Comparison of ENCODE assay signal across 1 cellular context in the genomic region with DNA sequence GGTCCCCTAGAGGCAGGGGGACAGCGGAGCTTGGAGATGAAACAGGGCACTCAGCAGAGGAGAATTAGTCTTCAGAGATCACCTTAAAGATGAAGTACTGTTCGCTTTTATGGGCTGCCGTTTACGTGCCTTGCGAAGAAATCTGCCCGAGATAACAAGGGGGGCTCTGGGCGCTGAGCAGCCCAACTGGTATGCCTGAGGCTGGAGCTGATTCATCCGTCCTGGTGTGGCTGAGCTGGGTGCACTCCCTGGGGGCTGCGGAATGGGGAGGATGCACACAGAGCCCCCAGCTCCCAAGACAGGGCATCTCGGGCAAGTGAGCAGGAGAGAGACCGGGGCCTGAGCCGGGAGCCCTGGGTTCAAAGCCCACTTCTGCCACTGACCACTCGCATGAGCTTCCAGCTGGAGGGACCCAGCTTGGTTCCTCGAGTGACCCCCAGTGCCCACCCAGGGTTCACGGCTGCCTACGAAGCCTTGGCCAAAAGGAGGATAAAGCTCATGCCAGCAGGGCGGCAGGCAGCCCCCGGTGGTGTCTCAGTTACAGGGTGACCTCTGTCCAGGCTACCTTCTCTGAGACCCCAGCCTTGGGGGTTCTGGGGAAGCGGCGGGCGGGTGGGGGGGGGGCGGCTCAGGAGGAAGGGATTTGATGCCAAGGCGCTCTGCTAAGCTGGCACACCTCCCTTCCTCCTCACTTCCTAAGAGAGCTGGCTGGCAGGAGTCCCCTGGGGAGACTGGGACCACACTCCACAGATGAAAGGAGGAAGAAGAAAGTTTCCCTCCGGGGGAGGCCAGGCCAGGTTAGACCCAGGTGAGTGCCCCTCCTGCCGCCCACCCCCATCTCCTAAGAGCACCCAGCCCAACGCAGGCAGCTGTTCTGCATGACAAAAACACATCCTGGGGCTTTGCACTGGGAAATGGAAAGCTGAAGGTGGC.
TF ChIP-seq lines count a peak whose summit lies in the region.

No MANE protein-coding gene starts in this region.

TF ChIP-seq in HepG2, 621 proteins besides CTCF, POLR2A, EP300 and RAD21:
- TF ChIP-seq, protein P1, sequence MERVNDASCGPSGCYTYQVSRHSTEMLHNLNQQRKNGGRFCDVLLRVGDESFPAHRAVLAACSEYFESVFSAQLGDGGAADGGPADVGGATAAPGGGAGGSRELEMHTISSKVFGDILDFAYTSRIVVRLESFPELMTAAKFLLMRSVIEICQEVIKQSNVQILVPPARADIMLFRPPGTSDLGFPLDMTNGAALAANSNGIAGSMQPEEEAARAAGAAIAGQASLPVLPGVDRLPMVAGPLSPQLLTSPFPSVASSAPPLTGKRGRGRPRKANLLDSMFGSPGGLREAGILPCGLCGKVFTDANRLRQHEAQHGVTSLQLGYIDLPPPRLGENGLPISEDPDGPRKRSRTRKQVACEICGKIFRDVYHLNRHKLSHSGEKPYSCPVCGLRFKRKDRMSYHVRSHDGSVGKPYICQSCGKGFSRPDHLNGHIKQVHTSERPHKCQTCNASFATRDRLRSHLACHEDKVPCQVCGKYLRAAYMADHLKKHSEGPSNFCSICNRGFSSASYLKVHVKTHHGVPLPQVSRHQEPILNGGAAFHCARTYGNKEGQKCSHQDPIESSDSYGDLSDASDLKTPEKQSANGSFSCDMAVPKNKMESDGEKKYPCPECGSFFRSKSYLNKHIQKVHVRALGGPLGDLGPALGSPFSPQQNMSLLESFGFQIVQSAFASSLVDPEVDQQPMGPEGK (CRISPR knock-in tag; IDR thresholded peaks at IDR 0.05), result 0 out of 2 replicates have a peak, but pooled peaks have one; percentile 5
- TF ChIP-seq GFI1 (CRISPR knock-in tag; IDR thresholded peaks at IDR 0.05; ENCODE audit: borderline replicate concordance), result no peak
